13 cellular contexts compared by ENCODE assay signal in genomic region chr7:593324-594115, GRCh38.
A peak's percentile ranks its signal among the peaks of the same experiment; 100 is the strongest.
DNase-seq lines count a peak whose midpoint lies in the region; ATAC-seq and TF ChIP-seq lines count a peak whose summit lies in the region.
"Had no signal": no experiment of that assay in that cellular context is flagged by ENCODE, and none has a peak within 500 bp of the region (broad histone marks: within the 10 kb centered on the region; RNA-seq: fewer than 3 reads in every experiment).

No MANE protein-coding gene starts in this region.

- H3K27me3 Mint-ChIP-seq in activated CD8-positive, alpha-beta T cell treated with anti-CD3 and anti-CD28 coated beads, Interleukin-2, amount 10 ng/mL, durations not matched to agents 7 days and 5 days (ENCODE audit: low read depth) = no peaks in the 10 kb centered on the region
- no peaks in the 10 kb centered on the region for H3K27me3 Mint-ChIP-seq in naive B cell
- H3K27me3 Mint-ChIP-seq: T-cell had no signal

- no peak overlapping the region for H3K4me3 ChIP-seq in GM06990 (replicated peaks; ENCODE audit: low read depth, low read length)

- POLR2A ChIA-PET in activated CD8-positive, alpha-beta T cell treated with anti-CD3 and anti-CD28 coated beads, Interleukin-2, amount 10 ng/mL, durations not matched to agents 7 days and 5 days (lab: Charles Lee) = interaction anchor here (1.2 kb wide), 1 partner anchor 23 kb away, joined by 4 read pairs; no protein-coding TSS in a partner anchor

- CTCF ChIA-PET in activated CD8-positive, alpha-beta T cell treated with anti-CD3 and anti-CD28 coated beads, Interleukin-2, amount 10 ng/mL, durations not matched to agents 7 days and 5 days (lab: Charles Lee) = no interaction called here

- H3K9me3 Mint-ChIP-seq in activated CD8-positive, alpha-beta T cell treated with anti-CD3 and anti-CD28 coated beads, Interleukin-2, amount 10 ng/mL, durations not matched to agents 7 days and 5 days (ENCODE audit: insufficient read depth) = peaks cover 4% of the 10 kb centered on the region
- H3K9me3 Mint-ChIP-seq in naive B cell = peaks cover 0 to 5% (median 0%) of the 10 kb centered on the region in 7 donors

- TF ChIP-seq CTCF in GM06990 (IDR thresholded peaks at IDR 0.05; ENCODE audit: insufficient read depth, low read length, poor library complexity, severe bottlenecking) = no peak

- H3K36me3 ChIP-seq in GM06990 (ENCODE audit: control insufficient read depth, insufficient read depth, low read length) = peaks cover 7% of the 10 kb centered on the region

- DNase-seq in GM06990 (ENCODE audit: extremely low read depth, insufficient read length) (peak; percentile 62), naive B cell (peak; percentile 21), HK-2 (ENCODE audit: unreplicated experiment) (no peak), NCI-H2081 (lab: John Stamatoyannopoulos, UW) (no peak)
- DNase-seq in activated CD8-positive, alpha-beta T cell treated with anti-CD3 and anti-CD28 coated beads, Interleukin-2, amount 10 ng/mL, durations not matched to agents 7 days and 5 days = no peak
- DNase-seq: activated gamma-delta T cell, DMS53, NCI-H446 had no signal

- H3K36me3 Mint-ChIP-seq in activated CD8-positive, alpha-beta T cell treated with anti-CD3 and anti-CD28 coated beads, Interleukin-2, amount 10 ng/mL, durations not matched to agents 7 days and 5 days (ENCODE audit: low read depth) = peaks cover 33% of the 10 kb centered on the region
- peaks cover 0 to 7% of the 10 kb centered on the region in 2 donors for H3K36me3 Mint-ChIP-seq in naive B cell

- peak overlapping the region; percentile 52 for H3K27ac Mint-ChIP-seq in activated CD8-positive, alpha-beta T cell treated with anti-CD3 and anti-CD28 coated beads, Interleukin-2, amount 10 ng/mL, durations not matched to agents 7 days and 5 days
- H3K27ac Mint-ChIP-seq in naive B cell = peak overlapping the region in 2 of 6 donors; percentile 37 to 73
- H3K27ac Mint-ChIP-seq: T-cell had no signal

- H3K4me1 Mint-ChIP-seq in activated CD8-positive, alpha-beta T cell treated with anti-CD3 and anti-CD28 coated beads, Interleukin-2, amount 10 ng/mL, durations not matched to agents 7 days and 5 days (ENCODE audit: low read depth) = peaks cover 41% of the 10 kb centered on the region
- H3K4me1 Mint-ChIP-seq in naive B cell = peaks cover 20 to 33% (median 23%) of the 10 kb centered on the region in 3 donors

- H3K4me3 Mint-ChIP-seq in activated CD8-positive, alpha-beta T cell treated with anti-CD3 and anti-CD28 coated beads, Interleukin-2, amount 10 ng/mL, durations not matched to agents 7 days and 5 days = no peak overlapping the region
- H3K4me3 Mint-ChIP-seq in naive B cell = peak overlapping the region in 5 of 8 donors; percentile 42 to 81 (median 73)

- no peaks in the 10 kb centered on the region for H3K27me3 ChIP-seq in GM06990 (replicated peaks; ENCODE audit: control insufficient read depth, insufficient read depth, low read length)

- ATAC-seq in GM19463 (IDR thresholded peaks at IDR 0.05; ENCODE audit: unreplicated experiment) = peak; percentile 58
- no peak for ATAC-seq in activated CD8-positive, alpha-beta T cell treated with anti-CD3 and anti-CD28 coated beads, Interleukin-2, amount 10 ng/mL, durations not matched to agents 7 days and 5 days
- ATAC-seq in naive B cell (ENCODE audit: low read depth in 2 of 2) = peak in 1 of 2 donors; percentile 28
- ATAC-seq in HG03175 (IDR thresholded peaks at IDR 0.05; ENCODE audit: unreplicated experiment) = no peak
- ATAC-seq in esophagus mucosa = no peak
- ATAC-seq: HepG2 had no signal

Comparison
In these comparisons a context has a peak if more than half of its experiments do, and no peak if none do; other contexts are left out.
1. DNase-seq: peak in GM06990 (single experiment) and naive B cell (single experiment); none in activated CD8-positive, alpha-beta T cell treated with anti-CD3 and anti-CD28 coated beads, Interleukin-2, amount 10 ng/mL, durations not matched to agents 7 days and 5 days (single experiment), HK-2 (single experiment) and NCI-H2081 (0 of 2).